16 cellular contexts compared by ENCODE assay signal in the genomic region with DNA sequence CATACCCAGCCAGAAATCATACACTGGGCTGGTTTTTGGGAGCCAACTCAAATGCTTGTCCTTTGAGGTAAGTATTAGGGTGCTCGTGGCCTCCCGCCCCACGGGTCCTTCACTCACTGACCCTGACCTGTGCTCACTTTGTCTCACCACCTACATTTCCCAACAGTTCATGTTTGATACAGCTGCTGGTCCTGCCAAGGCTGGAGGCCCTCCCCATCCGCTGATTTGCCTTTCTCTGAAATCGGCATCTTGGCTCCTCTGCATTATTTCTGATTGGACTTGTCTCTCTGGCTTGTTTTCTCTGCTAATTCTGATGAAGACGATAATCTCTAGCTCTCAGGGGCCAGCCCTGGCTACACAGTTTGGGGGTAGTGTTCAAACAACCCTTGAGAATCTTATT.
DNase-seq lines count a peak whose midpoint lies in the region; ATAC-seq, FAIRE-seq and TF ChIP-seq lines count a peak whose summit lies in the region.
"Had no signal": no experiment of that assay in that cellular context is flagged by ENCODE, and none has a peak within 500 bp of the region (broad histone marks: within the 10 kb centered on the region; RNA-seq: fewer than 3 reads in every experiment).

No MANE protein-coding gene starts in this region.

- intact Hi-C loops in ascending aorta (cut with DNase I) (no loop called here), HepG2 (cut with micrococcal nuclease; ENCODE audit: unreplicated experiment) (no loop called here), stomach (cut with DNase I; ENCODE audit: low total_unique reads) (no loop called here), mucosa of descending colon (cut with DNase I, micrococcal nuclease) (no loop called here)
- intact Hi-C loops in dendritic cell treated with granulocyte-macrophage colony-stimulating factor and Interleukin-4, amounts not matched to agents 40 ng/mL and 50 ng/mL, for 4 days (cut with micrococcal nuclease), result no loop called here

- TF ChIP-seq EP300 in HepG2 (IDR thresholded peaks at IDR 0.05; ENCODE audit: low read depth in 2 of 2, low read length in 2 of 2), result no peak
- no peak for TF ChIP-seq EP300 in HepG2 (CRISPR knock-in tag; IDR thresholded peaks at IDR 0.05; ENCODE audit: borderline replicate concordance)
- no peak for TF ChIP-seq EP300 in stomach (IDR thresholded peaks at IDR 0.05)

- peaks cover 18% of the 10 kb centered on the region for H3K9me3 Mint-ChIP-seq in dendritic cell treated with granulocyte-macrophage colony-stimulating factor and Interleukin-4, amounts not matched to agents 40 ng/mL and 50 ng/mL, for 4 days

- DNase-seq in ascending aorta (ENCODE audit: low spot score in 2 of 2) (no peak), HepG2 (ENCODE audit: low spot score) (no peak), stomach (no peak), mesenteric fat pad (ENCODE audit: low spot score) (no peak), ureter (ENCODE audit: low spot score) (no peak), mucosa of descending colon (no peak)
- DNase-seq: DMS 273 treated with DMSO at 0.1 percent for 48 hours, MG63, NCI-H1092 treated with DMSO at 0.1 percent for 48 hours, NCI-H1694 treated with DMSO at 0.1 percent for 48 hours, NCI-H446, PC-3 had no signal

- H3K4me3 ChIP-seq in ascending aorta, result no peak overlapping the region
- H3K4me3 ChIP-seq in HepG2 (replicated peaks in 1 of 3; ENCODE audit: insufficient read depth in 1 of 3, low read depth in 2 of 3, low read length in 3 of 3), result no peak overlapping the region
- H3K4me3 ChIP-seq in stomach, result no peak overlapping the region
- no peak overlapping the region for H3K4me3 ChIP-seq in mucosa of descending colon
- H3K4me3 ChIP-seq: BLaER1, MG63 had no signal

- no peak; the same call in 2 of the 3 replicates for ATAC-seq in HepG2
- no peak for ATAC-seq in mucosa of descending colon
- ATAC-seq: PC-3 had no signal

- no TSS peak for BruUV-seq in HepG2 (replicated peaks; lab: Mats Ljungman, UMichigan)

- H3K4me1 ChIP-seq in ascending aorta (peaks cover 7 to 36% of the 10 kb centered on the region in 2 donors), HepG2 (ENCODE audit: insufficient read depth, low read length) (peaks cover 67% of the 10 kb centered on the region), stomach (peaks cover 11 to 65% (median 41%) of the 10 kb centered on the region in 4 donors), mucosa of descending colon (ENCODE audit: low read depth) (no peaks in the 10 kb centered on the region)

- H2AFZ ChIP-seq in HepG2 (ENCODE audit: low read length), result no peak overlapping the region

- POLR2A ChIA-PET in HepG2 (lab: Yijun Ruan, JAX), result no interaction called here

- TF ChIP-seq RAD21 in HepG2 (CRISPR knock-in tag; IDR thresholded peaks at IDR 0.05), result no peak

- TF ChIP-seq POLR2A in HepG2 (IDR thresholded peaks at IDR 0.05; ENCODE audit: insufficient read depth in 1 of 2, low read depth in 2 of 2, low read length in 2 of 2), result no peak
- no peak for TF ChIP-seq POLR2A in stomach (IDR thresholded peaks at IDR 0.05)

- peaks cover 55% of the 10 kb centered on the region for H3K4me1 Mint-ChIP-seq in dendritic cell treated with granulocyte-macrophage colony-stimulating factor and Interleukin-4, amounts not matched to agents 40 ng/mL and 50 ng/mL, for 4 days (ENCODE audit: low read depth)

- FAIRE-seq in HepG2 (lab: Jason Lieb, UNC), result no peak
- FAIRE-seq: H54 had no signal

- no peaks in the 10 kb centered on the region for H3K27me3 Mint-ChIP-seq in dendritic cell treated with granulocyte-macrophage colony-stimulating factor and Interleukin-4, amounts not matched to agents 40 ng/mL and 50 ng/mL, for 4 days

- no peak overlapping the region for H3K4me3 Mint-ChIP-seq in dendritic cell treated with granulocyte-macrophage colony-stimulating factor and Interleukin-4, amounts not matched to agents 40 ng/mL and 50 ng/mL, for 4 days

- H3K36me3 ChIP-seq in ascending aorta (no peaks in the 10 kb centered on the region), HepG2 (replicated peaks in 1 of 2; ENCODE audit: control insufficient read depth in 1 of 2, insufficient read depth in 2 of 2, low read length in 2 of 2) (peaks cover 1 to 4% of the 10 kb centered on the region in 2 experiments; a peak in 2 of 5 replicates), stomach (no peaks in the 10 kb centered on the region), mucosa of descending colon (ENCODE audit: low read depth) (no peaks in the 10 kb centered on the region)
- H3K36me3 ChIP-seq: BLaER1, MG63 had no signal

- in situ Hi-C loops in HepG2 (cut with HindIII; ENCODE audit: extremely low pct_ligation_motif_present, low pct_unique_long_range_greater_than_20kb), result no loop called here

- H4K20me1 ChIP-seq in HepG2 (ENCODE audit: insufficient read depth, low read length), result no peaks in the 10 kb centered on the region; the same call in 1 of the 2 replicates
- H4K20me1 ChIP-seq: BLaER1 had no signal

- H3K27me3 ChIP-seq in ascending aorta, result no peaks in the 10 kb centered on the region
- H3K27me3 ChIP-seq in HepG2 (ENCODE audit: control insufficient read depth in 1 of 2, insufficient read depth in 2 of 2, low read length in 2 of 2), result no peaks in the 10 kb centered on the region
- no peaks in the 10 kb centered on the region for H3K27me3 ChIP-seq in stomach
- H3K27me3 ChIP-seq: BLaER1, MG63 had no signal

- CTCF ChIA-PET in HepG2 (lab: Yijun Ruan, JAX; ENCODE audit: low intra/inter-chr PET ratio, low total read pairs), result no interaction called here

- no peak overlapping the region for H3K9ac ChIP-seq in HepG2 (ENCODE audit: insufficient read depth, low read depth, low read length)
- H3K9ac ChIP-seq: BLaER1, KMS-11 had no signal

- H3K9me3 ChIP-seq in ascending aorta (no peaks in the 10 kb centered on the region), HepG2 (ENCODE audit: low read length) (no peaks in the 10 kb centered on the region), stomach (no peaks in the 10 kb centered on the region), mucosa of descending colon (no peaks in the 10 kb centered on the region)
- H3K9me3 ChIP-seq: BLaER1, MG63 had no signal

- H3K27ac ChIP-seq in ascending aorta, result peak overlapping the region; percentile 31 to 69
- H3K27ac ChIP-seq in HepG2 (ENCODE audit: extremely low read length, insufficient read depth, low read length), result no peak overlapping the region
- H3K27ac ChIP-seq in stomach, result peak overlapping the region in 3 of 5 donors; percentile 13 to 84 (median 18)
- H3K27ac ChIP-seq: BLaER1, KMS-11 had no signal

- H3K27ac Mint-ChIP-seq in dendritic cell treated with granulocyte-macrophage colony-stimulating factor and Interleukin-4, amounts not matched to agents 40 ng/mL and 50 ng/mL, for 4 days, result peak overlapping the region; percentile 44

- no peaks in the 10 kb centered on the region for H3K36me3 Mint-ChIP-seq in dendritic cell treated with granulocyte-macrophage colony-stimulating factor and Interleukin-4, amounts not matched to agents 40 ng/mL and 50 ng/mL, for 4 days (ENCODE audit: low read depth)

- no peak overlapping the region for H3K4me2 ChIP-seq in HepG2 (ENCODE audit: low read depth, low read length)
- H3K4me2 ChIP-seq: BLaER1, KMS-11 had no signal

- peaks cover 15% of the 10 kb centered on the region for H3K79me2 ChIP-seq in HepG2 (ENCODE audit: insufficient read depth, low read length)

- TF ChIP-seq CTCF in ascending aorta (IDR thresholded peaks at IDR 0.05) (no peak), HepG2 (CRISPR knock-in tag; IDR thresholded peaks at IDR 0.05) (no peak), stomach (IDR thresholded peaks at IDR 0.05) (no peak), mucosa of descending colon (IDR thresholded peaks at IDR 0.05) (no peak)

- 88% methylated on average over 6 of the region's 6 CpGs for WGBS in HepG2 (ENCODE audit: low lambda C conversion rate)
- 81 to 92% (median 91%) methylated on average over 6 of the region's 6 CpGs for WGBS in stomach, 5 donors

TF ChIP-seq in HepG2, 621 proteins besides CTCF, POLR2A, EP300 and RAD21:
- no peak for TF ChIP-seq ZNF121 (CRISPR knock-in tag; IDR thresholded peaks at IDR 0.05)
- no peak for TF ChIP-seq ATAD3A (CRISPR knock-in tag; IDR thresholded peaks at IDR 0.05)
- TF ChIP-seq ZBTB38 (CRISPR knock-in tag; IDR thresholded peaks at IDR 0.05), result 0 out of 2 replicates have a peak, but pooled peaks have one; percentile 22
TF ChIP-seq in HepG2: peak in this region for 1.
